Comparison of ENCODE assay signal across 33 cellular contexts in genomic region chr5:55720188-55720703, GRCh38. TPM values are rescaled to one million over a fixed set of nuclear protein-coding genes. Genes with fewer than 3 reads are reported as not detected.
"Had no signal": no experiment of that assay in that cellular context is flagged by ENCODE, and none has a peak within 500 bp of the region (broad histone marks: within the 10 kb centered on the region; RNA-seq: fewer than 3 reads in every experiment).

No MANE protein-coding gene starts in this region.

- H3K27ac Mint-ChIP-seq: dendritic cell treated with granulocyte-macrophage colony-stimulating factor and Interleukin-4, amounts not matched to agents 40 ng/mL and 50 ng/mL, for 4 days; endodermal cell; memory B cell; natural killer cell; type B pancreatic cell had no signal

- H3K27me3 Mint-ChIP-seq: dendritic cell treated with granulocyte-macrophage colony-stimulating factor and Interleukin-4, amounts not matched to agents 40 ng/mL and 50 ng/mL, for 4 days; memory B cell; type B pancreatic cell had no signal

- H3K4me3 Mint-ChIP-seq: dendritic cell treated with granulocyte-macrophage colony-stimulating factor and Interleukin-4, amounts not matched to agents 40 ng/mL and 50 ng/mL, for 4 days; endodermal cell; memory B cell; natural killer cell; type B pancreatic cell had no signal

- H3K4me1 Mint-ChIP-seq: endodermal cell, natural killer cell had no signal

- H3K4me2 ChIP-seq: hepatocyte had no signal

- H3K36me3 ChIP-seq: gastrocnemius medialis, ovary, sigmoid colon, spleen, stomach, thyroid gland had no signal

- H3K27me3 ChIP-seq: gastrocnemius medialis, hepatocyte, ovary, sigmoid colon, spleen, stomach, thyroid gland had no signal

- ATAC-seq: esophagus mucosa, gastrocnemius medialis, left lobe of liver, natural killer cell, psoas muscle, right cardiac atrium had no signal

- H3K9me3 ChIP-seq: gastrocnemius medialis, psoas muscle, sigmoid colon, thyroid gland had no signal

- H2AFZ ChIP-seq: hepatocyte had no signal

- H3K36me3 Mint-ChIP-seq: natural killer cell, type B pancreatic cell had no signal

- H3K79me2 ChIP-seq: hepatocyte had no signal

- FAIRE-seq: kidney had no signal

- H3K4me1 ChIP-seq: gastrocnemius medialis, psoas muscle, sigmoid colon, spleen, stomach, thyroid gland had no signal

- H3K27ac ChIP-seq: epithelial cell of prostate, gastrocnemius medialis, hepatocyte, ovary, psoas muscle, sigmoid colon, spleen, stomach, thyroid gland had no signal

- H3K4me3 ChIP-seq: gastrocnemius medialis, hepatocyte, lung, ovary, psoas muscle, sigmoid colon, spleen, stomach, thyroid gland had no signal

- H3K9me3 Mint-ChIP-seq: dendritic cell treated with granulocyte-macrophage colony-stimulating factor and Interleukin-4, amounts not matched to agents 40 ng/mL and 50 ng/mL, for 4 days; natural killer cell had no signal

- DNase-seq: effector CD8-positive, alpha-beta T cell; endodermal cell; foreskin fibroblast; gastrocnemius medialis; head of caudate nucleus; kidney; natural killer cell; occipital lobe; ovary; posterior cingulate gyrus; psoas muscle; right cardiac atrium; sigmoid colon; spleen; stimulated activated CD4-positive, alpha-beta T cell treated with anti-CD3 and anti-CD28 coated beads, Interleukin-4, amount 100 ng/mL, for 4 hours; stimulated activated naive CD4-positive, alpha-beta T cell treated with Interleukin-2 at 50 U/mL for 16 hours; stomach; thyroid gland had no signal

RNA-seq across cellular contexts. Expression of gene DDX4, which starts 17.6 kb away (rescaled TPM):
- total RNA-seq: endodermal cell, esophagus mucosa, gastrocnemius medialis, glomerular endothelial cell, kidney, left lobe of liver, liver, lung, mononuclear cell, natural killer cell, occipital lobe, ovary, renal cortical epithelial cell, right cardiac atrium, skeletal muscle tissue, stomach, subcutaneous adipose tissue had no signal
- polyA plus RNA-seq: hepatocyte, liver, right cardiac atrium, sigmoid colon, stomach, urinary bladder had no signal
